1 cellular context compared by ENCODE assay signal in the genomic region with DNA sequence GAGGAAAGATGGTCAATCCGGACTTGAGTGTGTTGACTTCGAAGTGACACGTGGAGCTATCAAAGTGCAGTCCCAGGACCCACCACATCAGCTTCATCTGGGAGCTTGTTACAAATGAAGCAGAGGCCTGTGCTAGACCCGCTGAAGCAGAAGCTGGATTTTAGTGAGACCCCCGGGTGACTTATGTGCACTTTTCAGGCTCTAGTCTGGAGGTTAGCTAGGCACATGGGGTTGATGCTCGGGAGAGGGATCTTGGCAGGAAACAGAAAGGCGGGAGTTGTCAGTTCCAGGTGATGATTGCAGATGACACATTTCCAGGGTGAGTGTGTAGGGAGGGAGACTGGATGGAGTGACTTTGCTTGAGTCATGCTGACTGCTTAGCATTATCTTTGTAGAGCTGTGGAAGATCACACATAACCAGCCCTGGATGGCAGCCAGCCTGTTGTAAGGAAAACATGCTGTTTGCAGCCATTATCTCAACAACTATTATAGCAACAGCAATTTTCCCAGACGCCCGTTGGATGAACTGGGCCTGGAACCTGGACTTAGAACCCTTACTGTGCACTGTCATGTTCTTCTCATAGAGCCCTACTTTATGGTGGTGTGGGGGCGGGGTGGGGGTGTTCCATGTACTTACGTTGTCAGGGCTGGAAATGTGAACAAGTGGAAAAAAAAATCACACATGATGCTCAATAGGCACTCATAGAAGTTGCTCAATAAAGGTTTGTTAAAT.
TF ChIP-seq lines count a peak whose summit lies in the region.

No MANE protein-coding gene starts in this region.

TF ChIP-seq in HEK293, 187 proteins besides CTCF, POLR2A, EP300 and RAD21 (continued from another document and continues in another):
- TF ChIP-seq ZNF426 (tag by site-specific recombination; IDR thresholded peaks at IDR 0.05), result no peak
- no peak for TF ChIP-seq SP3 (tag by site-specific recombination; IDR thresholded peaks at IDR 0.05)
- no peak for TF ChIP-seq ZSCAN23 (tag by site-specific recombination; IDR thresholded peaks at IDR 0.05)
- TF ChIP-seq ZNF266 (tag by site-specific recombination; IDR thresholded peaks at IDR 0.05; ENCODE audit: low read depth), result no peak
- TF ChIP-seq ZNF792 (tag by site-specific recombination; IDR thresholded peaks at IDR 0.05), result no peak
- TF ChIP-seq ZBTB21 (tag by site-specific recombination; IDR thresholded peaks at IDR 0.05), result no peak
- peak; percentile 62; the same call in 1 of the 2 replicates for TF ChIP-seq ZFP37 (tag by site-specific recombination; IDR thresholded peaks at IDR 0.05)
- no peak for TF ChIP-seq BCL11B (tag by site-specific recombination; IDR thresholded peaks at IDR 0.05; ENCODE audit: low read depth)
- no peak for TF ChIP-seq ZNF768 (tag by site-specific recombination; IDR thresholded peaks at IDR 0.05)
- no peak for TF ChIP-seq ZNF221 (tag by site-specific recombination; IDR thresholded peaks at IDR 0.05; ENCODE audit: borderline replicate concordance)
- no peak for TF ChIP-seq ZNF138 (tag by site-specific recombination; IDR thresholded peaks at IDR 0.05; ENCODE audit: borderline replicate concordance)
- TF ChIP-seq ZNF174 (tag by site-specific recombination; IDR thresholded peaks at IDR 0.05), result no peak
- TF ChIP-seq ZNF16 (tag by site-specific recombination; IDR thresholded peaks at IDR 0.05; ENCODE audit: low read depth), result no peak
- TF ChIP-seq HOXC10 (CRISPR knock-in tag; IDR thresholded peaks at IDR 0.05), result no peak
- no peak for TF ChIP-seq ZNF416 (tag by site-specific recombination; IDR thresholded peaks at IDR 0.05)
- no peak for TF ChIP-seq ZNF623 (tag by site-specific recombination; IDR thresholded peaks at IDR 0.05)
- peak; percentile 74 for TF ChIP-seq ZNF366 (tag by site-specific recombination; conservative IDR thresholded peaks at IDR 0.05)
- TF ChIP-seq, protein P1, sequence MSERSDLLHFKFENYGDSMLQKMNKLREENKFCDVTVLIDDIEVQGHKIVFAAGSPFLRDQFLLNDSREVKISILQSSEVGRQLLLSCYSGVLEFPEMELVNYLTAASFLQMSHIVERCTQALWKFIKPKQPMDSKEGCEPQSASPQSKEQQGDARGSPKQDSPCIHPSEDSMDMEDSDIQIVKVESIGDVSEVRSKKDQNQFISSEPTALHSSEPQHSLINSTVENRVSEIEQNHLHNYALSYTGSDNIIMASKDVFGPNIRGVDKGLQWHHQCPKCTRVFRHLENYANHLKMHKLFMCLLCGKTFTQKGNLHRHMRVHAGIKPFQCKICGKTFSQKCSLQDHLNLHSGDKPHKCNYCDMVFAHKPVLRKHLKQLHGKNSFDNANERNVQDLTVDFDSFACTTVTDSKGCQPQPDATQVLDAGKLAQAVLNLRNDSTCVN (tag by site-specific recombination; optimal IDR thresholded peaks at IDR 0.05), result no peak
- TF ChIP-seq, protein P2, sequence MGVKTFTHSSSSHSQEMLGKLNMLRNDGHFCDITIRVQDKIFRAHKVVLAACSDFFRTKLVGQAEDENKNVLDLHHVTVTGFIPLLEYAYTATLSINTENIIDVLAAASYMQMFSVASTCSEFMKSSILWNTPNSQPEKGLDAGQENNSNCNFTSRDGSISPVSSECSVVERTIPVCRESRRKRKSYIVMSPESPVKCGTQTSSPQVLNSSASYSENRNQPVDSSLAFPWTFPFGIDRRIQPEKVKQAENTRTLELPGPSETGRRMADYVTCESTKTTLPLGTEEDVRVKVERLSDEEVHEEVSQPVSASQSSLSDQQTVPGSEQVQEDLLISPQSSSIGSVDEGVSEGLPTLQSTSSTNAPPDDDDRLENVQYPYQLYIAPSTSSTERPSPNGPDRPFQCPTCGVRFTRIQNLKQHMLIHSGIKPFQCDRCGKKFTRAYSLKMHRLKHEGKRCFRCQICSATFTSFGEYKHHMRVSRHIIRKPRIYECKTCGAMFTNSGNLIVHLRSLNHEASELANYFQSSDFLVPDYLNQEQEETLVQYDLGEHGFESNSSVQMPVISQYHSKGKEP (tag by site-specific recombination; IDR thresholded peaks at IDR 0.05), result no peak
- TF ChIP-seq GLI2 (tag by site-specific recombination; IDR thresholded peaks at IDR 0.05; ENCODE audit: borderline replicate concordance, low read depth), result no peak
- TF ChIP-seq ZSCAN16 (tag by site-specific recombination; IDR thresholded peaks at IDR 0.05), result no peak
- peak; percentile 26; the same call in 1 of the 2 replicates for TF ChIP-seq SCRT1 (tag by site-specific recombination; IDR thresholded peaks at IDR 0.05; ENCODE audit: borderline replicate concordance)
- no peak for TF ChIP-seq ZNF132 (tag by site-specific recombination; IDR thresholded peaks at IDR 0.05; ENCODE audit: borderline replicate concordance)
- TF ChIP-seq ZNF747 (tag by site-specific recombination; IDR thresholded peaks at IDR 0.05), result no peak
- no peak for TF ChIP-seq KLF9 (tag by site-specific recombination; IDR thresholded peaks at IDR 0.05; ENCODE audit: low read depth)
- no peak for TF ChIP-seq ZFP69B (tag by site-specific recombination; IDR thresholded peaks at IDR 0.05)
- no peak for TF ChIP-seq ZNF777 (tag by site-specific recombination; IDR thresholded peaks at IDR 0.05; ENCODE audit: borderline replicate concordance)
- 0 out of 2 replicates have a peak, but pooled peaks have one; percentile 21 for TF ChIP-seq ZBTB48 (tag by site-specific recombination; IDR thresholded peaks at IDR 0.05)
- TF ChIP-seq SETDB1 (IDR thresholded peaks at IDR 0.05; ENCODE audit: insufficient read length, low read length), result no peak
- peak; percentile 40 for TF ChIP-seq FEZF1 (tag by site-specific recombination; IDR thresholded peaks at IDR 0.05)
- no peak for TF ChIP-seq ZNF433 (tag by site-specific recombination; IDR thresholded peaks at IDR 0.05; ENCODE audit: low read depth)
- TF ChIP-seq MZF1 (tag by site-specific recombination; IDR thresholded peaks at IDR 0.05; ENCODE audit: borderline replicate concordance), result no peak
- TF ChIP-seq ZNF776 (tag by site-specific recombination; IDR thresholded peaks at IDR 0.05; ENCODE audit: borderline replicate concordance), result no peak
- no peak for TF ChIP-seq ZNF311 (tag by site-specific recombination; IDR thresholded peaks at IDR 0.05; ENCODE audit: borderline replicate concordance)
- TF ChIP-seq ZNF133 (tag by site-specific recombination; IDR thresholded peaks at IDR 0.05), result no peak
- peak; percentile 39; the same call in 1 of the 2 replicates for TF ChIP-seq ZNF335 (tag by site-specific recombination; conservative IDR thresholded peaks at IDR 0.05)
- TF ChIP-seq, protein P3, sequence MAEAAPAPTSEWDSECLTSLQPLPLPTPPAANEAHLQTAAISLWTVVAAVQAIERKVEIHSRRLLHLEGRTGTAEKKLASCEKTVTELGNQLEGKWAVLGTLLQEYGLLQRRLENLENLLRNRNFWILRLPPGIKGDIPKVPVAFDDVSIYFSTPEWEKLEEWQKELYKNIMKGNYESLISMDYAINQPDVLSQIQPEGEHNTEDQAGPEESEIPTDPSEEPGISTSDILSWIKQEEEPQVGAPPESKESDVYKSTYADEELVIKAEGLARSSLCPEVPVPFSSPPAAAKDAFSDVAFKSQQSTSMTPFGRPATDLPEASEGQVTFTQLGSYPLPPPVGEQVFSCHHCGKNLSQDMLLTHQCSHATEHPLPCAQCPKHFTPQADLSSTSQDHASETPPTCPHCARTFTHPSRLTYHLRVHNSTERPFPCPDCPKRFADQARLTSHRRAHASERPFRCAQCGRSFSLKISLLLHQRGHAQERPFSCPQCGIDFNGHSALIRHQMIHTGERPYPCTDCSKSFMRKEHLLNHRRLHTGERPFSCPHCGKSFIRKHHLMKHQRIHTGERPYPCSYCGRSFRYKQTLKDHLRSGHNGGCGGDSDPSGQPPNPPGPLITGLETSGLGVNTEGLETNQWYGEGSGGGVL (tag by site-specific recombination; IDR thresholded peaks at IDR 0.05), result peak; percentile 91
- TF ChIP-seq, protein P4, sequence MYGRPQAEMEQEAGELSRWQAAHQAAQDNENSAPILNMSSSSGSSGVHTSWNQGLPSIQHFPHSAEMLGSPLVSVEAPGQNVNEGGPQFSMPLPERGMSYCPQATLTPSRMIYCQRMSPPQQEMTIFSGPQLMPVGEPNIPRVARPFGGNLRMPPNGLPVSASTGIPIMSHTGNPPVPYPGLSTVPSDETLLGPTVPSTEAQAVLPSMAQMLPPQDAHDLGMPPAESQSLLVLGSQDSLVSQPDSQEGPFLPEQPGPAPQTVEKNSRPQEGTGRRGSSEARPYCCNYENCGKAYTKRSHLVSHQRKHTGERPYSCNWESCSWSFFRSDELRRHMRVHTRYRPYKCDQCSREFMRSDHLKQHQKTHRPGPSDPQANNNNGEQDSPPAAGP (tag by site-specific recombination; IDR thresholded peaks at IDR 0.05), result peak; percentile 76; the same call in 1 of the 2 replicates
- no peak for TF ChIP-seq ZNF2 (tag by site-specific recombination; IDR thresholded peaks at IDR 0.05)
- no peak for TF ChIP-seq ZNF354C (tag by site-specific recombination; IDR thresholded peaks at IDR 0.05; ENCODE audit: borderline replicate concordance, low read depth)
- TF ChIP-seq, protein P5, sequence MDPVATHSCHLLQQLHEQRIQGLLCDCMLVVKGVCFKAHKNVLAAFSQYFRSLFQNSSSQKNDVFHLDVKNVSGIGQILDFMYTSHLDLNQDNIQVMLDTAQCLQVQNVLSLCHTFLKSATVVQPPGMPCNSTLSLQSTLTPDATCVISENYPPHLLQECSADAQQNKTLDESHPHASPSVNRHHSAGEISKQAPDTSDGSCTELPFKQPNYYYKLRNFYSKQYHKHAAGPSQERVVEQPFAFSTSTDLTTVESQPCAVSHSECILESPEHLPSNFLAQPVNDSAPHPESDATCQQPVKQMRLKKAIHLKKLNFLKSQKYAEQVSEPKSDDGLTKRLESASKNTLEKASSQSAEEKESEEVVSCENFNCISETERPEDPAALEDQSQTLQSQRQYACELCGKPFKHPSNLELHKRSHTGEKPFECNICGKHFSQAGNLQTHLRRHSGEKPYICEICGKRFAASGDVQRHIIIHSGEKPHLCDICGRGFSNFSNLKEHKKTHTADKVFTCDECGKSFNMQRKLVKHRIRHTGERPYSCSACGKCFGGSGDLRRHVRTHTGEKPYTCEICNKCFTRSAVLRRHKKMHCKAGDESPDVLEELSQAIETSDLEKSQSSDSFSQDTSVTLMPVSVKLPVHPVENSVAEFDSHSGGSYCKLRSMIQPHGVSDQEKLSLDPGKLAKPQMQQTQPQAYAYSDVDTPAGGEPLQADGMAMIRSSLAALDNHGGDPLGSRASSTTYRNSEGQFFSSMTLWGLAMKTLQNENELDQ (tag by site-specific recombination; IDR thresholded peaks at IDR 0.05; ENCODE audit: low read depth), result no peak
- TF ChIP-seq KLF8 (tag by site-specific recombination; IDR thresholded peaks at IDR 0.05), result no peak
- TF ChIP-seq, protein P6, sequence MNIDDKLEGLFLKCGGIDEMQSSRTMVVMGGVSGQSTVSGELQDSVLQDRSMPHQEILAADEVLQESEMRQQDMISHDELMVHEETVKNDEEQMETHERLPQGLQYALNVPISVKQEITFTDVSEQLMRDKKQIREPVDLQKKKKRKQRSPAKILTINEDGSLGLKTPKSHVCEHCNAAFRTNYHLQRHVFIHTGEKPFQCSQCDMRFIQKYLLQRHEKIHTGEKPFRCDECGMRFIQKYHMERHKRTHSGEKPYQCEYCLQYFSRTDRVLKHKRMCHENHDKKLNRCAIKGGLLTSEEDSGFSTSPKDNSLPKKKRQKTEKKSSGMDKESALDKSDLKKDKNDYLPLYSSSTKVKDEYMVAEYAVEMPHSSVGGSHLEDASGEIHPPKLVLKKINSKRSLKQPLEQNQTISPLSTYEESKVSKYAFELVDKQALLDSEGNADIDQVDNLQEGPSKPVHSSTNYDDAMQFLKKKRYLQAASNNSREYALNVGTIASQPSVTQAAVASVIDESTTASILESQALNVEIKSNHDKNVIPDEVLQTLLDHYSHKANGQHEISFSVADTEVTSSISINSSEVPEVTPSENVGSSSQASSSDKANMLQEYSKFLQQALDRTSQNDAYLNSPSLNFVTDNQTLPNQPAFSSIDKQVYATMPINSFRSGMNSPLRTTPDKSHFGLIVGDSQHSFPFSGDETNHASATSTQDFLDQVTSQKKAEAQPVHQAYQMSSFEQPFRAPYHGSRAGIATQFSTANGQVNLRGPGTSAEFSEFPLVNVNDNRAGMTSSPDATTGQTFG (tag by site-specific recombination; IDR thresholded peaks at IDR 0.05; ENCODE audit: borderline replicate concordance), result no peak
- TF ChIP-seq, protein P7, sequence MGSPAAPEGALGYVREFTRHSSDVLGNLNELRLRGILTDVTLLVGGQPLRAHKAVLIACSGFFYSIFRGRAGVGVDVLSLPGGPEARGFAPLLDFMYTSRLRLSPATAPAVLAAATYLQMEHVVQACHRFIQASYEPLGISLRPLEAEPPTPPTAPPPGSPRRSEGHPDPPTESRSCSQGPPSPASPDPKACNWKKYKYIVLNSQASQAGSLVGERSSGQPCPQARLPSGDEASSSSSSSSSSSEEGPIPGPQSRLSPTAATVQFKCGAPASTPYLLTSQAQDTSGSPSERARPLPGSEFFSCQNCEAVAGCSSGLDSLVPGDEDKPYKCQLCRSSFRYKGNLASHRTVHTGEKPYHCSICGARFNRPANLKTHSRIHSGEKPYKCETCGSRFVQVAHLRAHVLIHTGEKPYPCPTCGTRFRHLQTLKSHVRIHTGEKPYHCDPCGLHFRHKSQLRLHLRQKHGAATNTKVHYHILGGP (tag by site-specific recombination; IDR thresholded peaks at IDR 0.05), result no peak
- TF ChIP-seq, protein P8, sequence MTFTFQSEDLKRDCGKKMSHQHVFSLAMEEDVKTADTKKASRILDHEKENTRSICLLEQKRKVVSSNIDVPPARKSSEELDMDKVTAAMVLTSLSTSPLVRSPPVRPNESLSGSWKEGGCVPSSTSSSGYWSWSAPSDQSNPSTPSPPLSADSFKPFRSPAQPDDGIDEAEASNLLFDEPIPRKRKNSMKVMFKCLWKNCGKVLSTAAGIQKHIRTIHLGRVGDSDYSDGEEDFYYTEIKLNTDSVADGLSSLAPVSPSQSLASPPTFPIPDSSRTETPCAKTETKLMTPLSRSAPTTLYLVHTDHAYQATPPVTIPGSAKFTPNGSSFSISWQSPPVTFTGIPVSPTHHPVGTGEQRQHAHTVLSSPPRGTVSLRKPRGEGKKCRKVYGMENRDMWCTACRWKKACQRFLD (tag by site-specific recombination; IDR thresholded peaks at IDR 0.05), result no peak
- TF ChIP-seq ZNF76 (tag by site-specific recombination; IDR thresholded peaks at IDR 0.05; ENCODE audit: borderline replicate concordance, low read depth), result no peak
- TF ChIP-seq ZNF324 (tag by site-specific recombination; IDR thresholded peaks at IDR 0.05), result no peak
- TF ChIP-seq, protein P9, sequence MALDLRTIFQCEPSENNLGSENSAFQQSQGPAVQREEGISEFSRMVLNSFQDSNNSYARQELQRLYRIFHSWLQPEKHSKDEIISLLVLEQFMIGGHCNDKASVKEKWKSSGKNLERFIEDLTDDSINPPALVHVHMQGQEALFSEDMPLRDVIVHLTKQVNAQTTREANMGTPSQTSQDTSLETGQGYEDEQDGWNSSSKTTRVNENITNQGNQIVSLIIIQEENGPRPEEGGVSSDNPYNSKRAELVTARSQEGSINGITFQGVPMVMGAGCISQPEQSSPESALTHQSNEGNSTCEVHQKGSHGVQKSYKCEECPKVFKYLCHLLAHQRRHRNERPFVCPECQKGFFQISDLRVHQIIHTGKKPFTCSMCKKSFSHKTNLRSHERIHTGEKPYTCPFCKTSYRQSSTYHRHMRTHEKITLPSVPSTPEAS (tag by site-specific recombination; IDR thresholded peaks at IDR 0.05), result no peak
